10 cellular contexts compared by ENCODE assay signal in genomic region chr19:14115761-14116160, GRCh38. TPM values are rescaled to one million over a fixed set of nuclear protein-coding genes. Genes with fewer than 3 reads are reported as not detected.
DNase-seq lines count a peak whose midpoint lies in the region; ATAC-seq and TF ChIP-seq lines count a peak whose summit lies in the region.
"Had no signal": no experiment of that assay in that cellular context is flagged by ENCODE, and none has a peak within 500 bp of the region (broad histone marks: within the 10 kb centered on the region; RNA-seq: fewer than 3 reads in every experiment).

No MANE protein-coding gene starts in this region.

- TF ChIP-seq POLR2A in breast epithelium (IDR thresholded peaks at IDR 0.05): no peak
- TF ChIP-seq POLR2A in uterus (IDR thresholded peaks at IDR 0.05): no peak

- ATAC-seq in heart right ventricle: no peak
- ATAC-seq in Right ventricle myocardium inferior: no peak
- no peak for ATAC-seq in naive thymus-derived CD8-positive, alpha-beta T cell
- ATAC-seq in left lung: no peak

- no peaks in the 10 kb centered on the region for H3K36me3 Mint-ChIP-seq in naive thymus-derived CD8-positive, alpha-beta T cell

- WGBS in heart right ventricle, 2 donors: 39 to 46% methylated on average over 5 of the region's 5 CpGs

- no peaks in the 10 kb centered on the region for H3K9me3 Mint-ChIP-seq in naive thymus-derived CD8-positive, alpha-beta T cell

- H3K36me3 ChIP-seq in heart right ventricle: peaks cover 0 to 4% (median 0%) of the 10 kb centered on the region in 9 donors
- no peaks in the 10 kb centered on the region for H3K36me3 ChIP-seq in breast epithelium
- H3K36me3 ChIP-seq in uterus: no peaks in the 10 kb centered on the region
- peaks cover 0 to 3% of the 10 kb centered on the region in 2 donors for H3K36me3 ChIP-seq in left lung

- H3K27me3 ChIP-seq in heart right ventricle (no peaks in the 10 kb centered on the region), breast epithelium (no peaks in the 10 kb centered on the region), uterus (no peaks in the 10 kb centered on the region), left lung (no peaks in the 10 kb centered on the region)

- H3K4me1 ChIP-seq in heart right ventricle (peaks cover 44 to 85% (median 81%) of the 10 kb centered on the region in 9 donors), breast epithelium (peaks cover 27 to 30% of the 10 kb centered on the region in 2 donors), uterus (peaks cover 11 to 39% of the 10 kb centered on the region in 2 donors), left lung (peaks cover 37 to 75% of the 10 kb centered on the region in 2 donors)

- peaks cover 27 to 69% (median 63%) of the 10 kb centered on the region in 4 donors for H3K4me1 Mint-ChIP-seq in naive thymus-derived CD8-positive, alpha-beta T cell

- no peaks in the 10 kb centered on the region for H3K27me3 Mint-ChIP-seq in naive thymus-derived CD8-positive, alpha-beta T cell

- no peak for DNase-seq in heart right ventricle
- no peak for DNase-seq in Right ventricle myocardium inferior (ENCODE audit: missing footprints)
- no peak for DNase-seq in breast epithelium (ENCODE audit: low spot score in 2 of 2)
- DNase-seq in naive thymus-derived CD8-positive, alpha-beta T cell: no peak
- DNase-seq in uterus: no peak
- no peak for DNase-seq in left lung
- no peak for DNase-seq in NCI-H526 (lab: John Stamatoyannopoulos, UW)
- DNase-seq in stimulated activated CD4-positive, alpha-beta T cell treated with anti-CD3 and anti-CD28 coated beads, Interleukin-4, amount 100 ng/mL, for 24 hours: no peak
- DNase-seq: effector CD4-positive, alpha-beta T cell had no signal

- peak overlapping the region; percentile 61 to 99 (median 94) for H3K4me3 Mint-ChIP-seq in naive thymus-derived CD8-positive, alpha-beta T cell

- intact Hi-C loops in heart right ventricle (cut with DNase I): loop anchor here in 8 of 10 donors (2.0 to 5.0 kb wide), 3 partner anchors 25 to 38 kb away; partner anchors contain the start of gene SAMD1 (in 1 of the 8)
- intact Hi-C loops in Right ventricle myocardium inferior (cut with DNase I): loop anchor here (5.0 kb wide), 1 partner anchor 33 kb away; no protein-coding TSS in a partner anchor
- intact Hi-C loops in breast epithelium (cut with DNase I; ENCODE audit: low total_unique reads): no loop called here
- intact Hi-C loops in uterus (cut with DNase I; ENCODE audit: low total_unique reads): no loop called here
- intact Hi-C loops in left lung (cut with DNase I): no loop called here

- POLR2A ChIA-PET in naive thymus-derived CD8-positive, alpha-beta T cell (lab: Charles Lee): interaction anchor here (0.6 to 5.2 kb wide), 7 partner anchors 13 to 407 kb away, joined by 3 to 46 read pairs (median 4); partner anchors contain the start of gene ASF1B

- H3K9me3 ChIP-seq in heart right ventricle: no peaks in the 10 kb centered on the region
- no peaks in the 10 kb centered on the region for H3K9me3 ChIP-seq in breast epithelium
- no peaks in the 10 kb centered on the region for H3K9me3 ChIP-seq in uterus
- H3K9me3 ChIP-seq in left lung: no peaks in the 10 kb centered on the region

- peak overlapping the region in 7 of 10 donors; percentile 58 to 97 (median 91) for H3K27ac Mint-ChIP-seq in naive thymus-derived CD8-positive, alpha-beta T cell

- H3K4me3 ChIP-seq in heart right ventricle: peak overlapping the region in 9 of 10 donors; percentile 83 to 96 (median 90)
- H3K4me3 ChIP-seq in breast epithelium: peak overlapping the region in 2 of 3 donors; percentile 94 to 99
- peak overlapping the region in 1 of 2 donors; percentile 98 for H3K4me3 ChIP-seq in uterus
- peak overlapping the region in 1 of 2 donors; percentile 87 for H3K4me3 ChIP-seq in left lung

- no peak for TF ChIP-seq CTCF in heart right ventricle (IDR thresholded peaks at IDR 0.05)
- no peak for TF ChIP-seq CTCF in breast epithelium (IDR thresholded peaks at IDR 0.05)
- no peak for TF ChIP-seq CTCF in uterus (IDR thresholded peaks at IDR 0.05)
- TF ChIP-seq CTCF in left lung (IDR thresholded peaks at IDR 0.05): no peak

- H3K27ac ChIP-seq in heart right ventricle (peak overlapping the region in 9 of 10 donors; percentile 93 to 100 (median 95)), breast epithelium (peak overlapping the region; percentile 98 to 100), uterus (peak overlapping the region; percentile 83 to 90), left lung (peak overlapping the region in 1 of 2 donors; percentile 88)

RNA-seq across cellular contexts. Expression of gene PRKACA, which starts 1.8 kb away (rescaled TPM):
- total RNA-seq in heart right ventricle (100 to 1,000 TPM; 473 to 691 (median 518) TPM), Right ventricle myocardium inferior (494 TPM), breast epithelium (10 to 100 TPM; 27.2 to 44.8 (median 35.4) TPM), uterus (100 to 1,000 TPM in 1 of 4 donors, 10 to 100 TPM in 2, 1 to 10 TPM in 1; 4.9 to 135 (median 74.2) TPM), left lung (100 to 1,000 TPM in 1 of 2 donors, 10 to 100 TPM in 1; 81.5 to 118 TPM)
- polyA plus RNA-seq in heart right ventricle: 100 to 1,000 TPM; 196 to 214 TPM
- 10 to 100 TPM; 54.7 to 56.8 TPM for total RNA-seq in naive thymus-derived CD8-positive, alpha-beta T cell
- polyA plus RNA-seq in naive thymus-derived CD8-positive, alpha-beta T cell: 1 to 10 TPM; 1.1 to 1.8 (median 1.3) TPM

RNA-seq across cellular contexts. Expression of gene ASF1B, which starts 20.6 kb away (rescaled TPM):
- total RNA-seq in heart right ventricle (1 to 10 TPM in 3 of 10 donors, under 1 TPM in 7; 0.17 to 5.6 (median 0.63) TPM), Right ventricle myocardium inferior (2.0 TPM), breast epithelium (1 to 10 TPM in 2 of 3 donors, under 1 TPM in 1; 0.66 to 1.6 (median 1.2) TPM), uterus (10 to 100 TPM in 1 of 4 donors, not detected in 3; 16.7 TPM), left lung (10 to 100 TPM; 10.5 to 11.4 TPM)
- under 1 TPM; 0.59 to 0.90 TPM for polyA plus RNA-seq in heart right ventricle
- total RNA-seq in naive thymus-derived CD8-positive, alpha-beta T cell: 1 to 10 TPM; 2.7 to 4.6 TPM
- 1 to 10 TPM; 2.3 to 4.2 (median 3.7) TPM for polyA plus RNA-seq in naive thymus-derived CD8-positive, alpha-beta T cell

RNA-seq across cellular contexts. Expression of gene SAMD1, which starts 25.2 kb away (rescaled TPM):
- total RNA-seq in heart right ventricle (10 to 100 TPM; 26.7 to 53.0 (median 33.7) TPM), Right ventricle myocardium inferior (60.2 TPM), breast epithelium (10 to 100 TPM; 10.8 to 15.4 (median 14.2) TPM), uterus (10 to 100 TPM in 3 of 4 donors, 1 to 10 TPM in 1; 6.9 to 57.8 (median 24.1) TPM), left lung (10 to 100 TPM; 40.4 to 56.9 TPM)
- polyA plus RNA-seq in heart right ventricle: 10 to 100 TPM; 34.4 to 55.3 TPM
- 10 to 100 TPM; 66.4 to 68.3 TPM for total RNA-seq in naive thymus-derived CD8-positive, alpha-beta T cell
- polyA plus RNA-seq in naive thymus-derived CD8-positive, alpha-beta T cell: 1 to 10 TPM; 2.3 to 5.2 (median 2.7) TPM

RNA-seq across cellular contexts. Expression of gene C19orf67, which starts 30.2 kb away (rescaled TPM):
- total RNA-seq in heart right ventricle (not detected), Right ventricle myocardium inferior (not detected), breast epithelium (not detected), uterus (1 to 10 TPM in 1 of 4 donors, not detected in 3; 1.7 TPM), left lung (not detected)
- not detected for polyA plus RNA-seq in heart right ventricle
- under 1 TPM in 1 of 2 experiments, not detected in 1; 0.85 TPM for total RNA-seq in naive thymus-derived CD8-positive, alpha-beta T cell
- not detected for polyA plus RNA-seq in naive thymus-derived CD8-positive, alpha-beta T cell
- total RNA-seq: lung microvascular endothelial cell had no signal

RNA-seq across cellular contexts. Expression of gene MISP3, which starts 43.2 kb away (rescaled TPM):
- total RNA-seq in heart right ventricle (10 to 100 TPM in 1 of 10 donors, 1 to 10 TPM in 9; 3.1 to 10.3 (median 5.9) TPM), Right ventricle myocardium inferior (7.3 TPM), breast epithelium (1 to 10 TPM; 4.6 to 6.4 (median 5.0) TPM), uterus (10 to 100 TPM in 1 of 4 donors, 1 to 10 TPM in 1, under 1 TPM in 1, not detected in 1; 0.55 to 23.8 (median 2.0) TPM), left lung (10 to 100 TPM in 1 of 2 donors, 1 to 10 TPM in 1; 6.3 to 10.8 TPM)
- polyA plus RNA-seq in heart right ventricle: 10 to 100 TPM in 1 of 2 donors, 1 to 10 TPM in 1; 5.7 to 12.4 TPM
- under 1 TPM; 0.44 to 0.99 TPM for total RNA-seq in naive thymus-derived CD8-positive, alpha-beta T cell
- 1 to 10 TPM in 1 of 3 donors, under 1 TPM in 2; 0.36 to 1.4 (median 0.59) TPM for polyA plus RNA-seq in naive thymus-derived CD8-positive, alpha-beta T cell
- total RNA-seq: lung microvascular endothelial cell had no signal

Comparison
In these comparisons a context has a peak if more than half of its experiments do, and no peak if none do; other contexts are left out.
1. intact Hi-C loops: an anchor here in heart right ventricle (2.0 to 5.0 kb wide) and Right ventricle myocardium inferior (5.0 kb wide); none called in breast epithelium, uterus and left lung.